Comparison of ENCODE assay signal across 1 cellular context in genomic region chr20:60271597-60271996, GRCh38.
TF ChIP-seq lines count a peak whose summit lies in the region.

No MANE protein-coding gene starts in this region.

TF ChIP-seq in SK-N-SH treated with all-trans-retinoic acid at 6 μM for 48 hours, 23 proteins besides CTCF, POLR2A, EP300 and RAD21 (continued from another document):
- TF ChIP-seq TSHZ2 (CRISPR knock-in tag; IDR thresholded peaks at IDR 0.05) = no peak
- no peak for TF ChIP-seq CSDC2 (CRISPR knock-in tag; IDR thresholded peaks at IDR 0.05)
- TF ChIP-seq ZC3H10 (CRISPR knock-in tag; IDR thresholded peaks at IDR 0.05) = no peak
- no peak for TF ChIP-seq ISL1 (CRISPR knock-in tag; IDR thresholded peaks at IDR 0.05)
